ENCODE assay signal across 1 cellular context in the genomic region with DNA sequence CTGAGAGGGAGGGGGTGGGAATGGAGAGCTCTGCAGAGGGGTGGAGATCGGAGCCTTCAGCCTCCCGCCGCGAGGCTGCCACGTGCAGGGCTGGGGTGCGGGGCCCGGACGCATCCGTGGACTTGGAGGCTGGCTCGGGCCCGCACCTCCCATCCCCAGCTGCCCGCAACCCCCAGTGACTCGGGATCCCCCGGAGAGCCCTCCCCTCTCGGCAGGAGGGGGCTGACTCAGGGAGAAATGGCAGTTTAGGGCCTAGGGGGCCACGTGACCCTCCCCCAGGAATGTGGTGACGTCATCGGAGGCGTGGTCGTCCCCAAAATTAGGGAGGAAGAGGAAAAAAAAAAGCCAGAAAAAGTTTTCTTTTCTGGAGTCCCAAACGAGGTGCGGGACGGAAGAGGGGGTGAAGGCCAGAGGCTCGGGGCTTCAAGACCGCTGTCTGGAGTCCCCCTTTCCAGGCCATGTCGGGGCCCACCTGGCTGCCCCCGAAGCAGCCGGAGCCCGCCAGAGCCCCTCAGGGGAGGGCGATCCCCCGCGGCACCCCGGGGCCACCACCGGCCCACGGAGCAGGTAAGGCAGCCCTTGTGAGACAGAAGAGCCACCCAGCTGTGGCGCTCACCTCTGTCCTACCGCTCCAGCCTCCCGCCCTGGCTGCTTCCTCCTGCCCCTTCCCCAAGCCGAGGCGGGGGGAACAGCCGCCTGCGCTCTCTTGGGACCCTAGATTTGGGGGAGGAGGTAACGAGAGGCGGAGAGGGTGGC.
TF ChIP-seq lines count a peak whose summit lies in the region.

TSS of gene TRIP6 (plus strand) at position 348 of the 756 bp plus-strand sequence. CDS start at position 459, 111 bp downstream.

TF ChIP-seq in K562, 482 proteins besides CTCF, POLR2A, EP300 and RAD21 (continued from another document and continues in another):
- TF ChIP-seq, protein P1, sequence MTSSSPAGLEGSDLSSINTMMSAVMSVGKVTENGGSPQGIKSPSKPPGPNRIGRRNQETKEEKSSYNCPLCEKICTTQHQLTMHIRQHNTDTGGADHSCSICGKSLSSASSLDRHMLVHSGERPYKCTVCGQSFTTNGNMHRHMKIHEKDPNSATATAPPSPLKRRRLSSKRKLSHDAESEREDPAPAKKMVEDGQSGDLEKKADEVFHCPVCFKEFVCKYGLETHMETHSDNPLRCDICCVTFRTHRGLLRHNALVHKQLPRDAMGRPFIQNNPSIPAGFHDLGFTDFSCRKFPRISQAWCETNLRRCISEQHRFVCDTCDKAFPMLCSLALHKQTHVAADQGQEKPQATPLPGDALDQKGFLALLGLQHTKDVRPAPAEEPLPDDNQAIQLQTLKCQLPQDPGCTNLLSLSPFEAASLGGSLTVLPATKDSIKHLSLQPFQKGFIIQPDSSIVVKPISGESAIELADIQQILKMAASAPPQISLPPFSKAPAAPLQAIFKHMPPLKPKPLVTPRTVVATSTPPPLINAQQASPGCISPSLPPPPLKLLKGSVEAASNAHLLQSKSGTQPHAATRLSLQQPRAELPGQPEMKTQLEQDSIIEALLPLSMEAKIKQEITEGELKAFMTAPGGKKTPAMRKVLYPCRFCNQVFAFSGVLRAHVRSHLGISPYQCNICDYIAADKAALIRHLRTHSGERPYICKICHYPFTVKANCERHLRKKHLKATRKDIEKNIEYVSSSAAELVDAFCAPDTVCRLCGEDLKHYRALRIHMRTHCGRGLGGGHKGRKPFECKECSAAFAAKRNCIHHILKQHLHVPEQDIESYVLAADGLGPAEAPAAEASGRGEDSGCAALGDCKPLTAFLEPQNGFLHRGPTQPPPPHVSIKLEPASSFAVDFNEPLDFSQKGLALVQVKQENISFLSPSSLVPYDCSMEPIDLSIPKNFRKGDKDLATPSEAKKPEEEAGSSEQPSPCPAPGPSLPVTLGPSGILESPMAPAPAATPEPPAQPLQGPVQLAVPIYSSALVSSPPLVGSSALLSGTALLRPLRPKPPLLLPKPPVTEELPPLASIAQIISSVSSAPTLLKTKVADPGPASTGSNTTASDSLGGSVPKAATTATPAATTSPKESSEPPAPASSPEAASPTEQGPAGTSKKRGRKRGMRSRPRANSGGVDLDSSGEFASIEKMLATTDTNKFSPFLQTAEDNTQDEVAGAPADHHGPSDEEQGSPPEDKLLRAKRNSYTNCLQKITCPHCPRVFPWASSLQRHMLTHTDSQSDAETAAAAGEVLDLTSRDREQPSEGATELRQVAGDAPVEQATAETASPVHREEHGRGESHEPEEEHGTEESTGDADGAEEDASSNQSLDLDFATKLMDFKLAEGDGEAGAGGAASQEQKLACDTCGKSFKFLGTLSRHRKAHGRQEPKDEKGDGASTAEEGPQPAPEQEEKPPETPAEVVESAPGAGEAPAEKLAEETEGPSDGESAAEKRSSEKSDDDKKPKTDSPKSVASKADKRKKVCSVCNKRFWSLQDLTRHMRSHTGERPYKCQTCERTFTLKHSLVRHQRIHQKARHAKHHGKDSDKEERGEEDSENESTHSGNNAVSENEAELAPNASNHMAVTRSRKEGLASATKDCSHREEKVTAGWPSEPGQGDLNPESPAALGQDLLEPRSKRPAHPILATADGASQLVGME (CRISPR knock-in tag; IDR thresholded peaks at IDR 0.05) = 0 out of 2 replicates have a peak, but pooled peaks have one; percentile 32
- TF ChIP-seq HDAC6 (IDR thresholded peaks at IDR 0.05; ENCODE audit: low read depth, low read length) (no peak), BACH1 (tag; IDR thresholded peaks at IDR 0.05) (no peak), ZNF445 (CRISPR knock-in tag; IDR thresholded peaks at IDR 0.05; ENCODE audit: low read depth) (no peak), ERF (CRISPR knock-in tag; IDR thresholded peaks at IDR 0.05) (no peak), PRDM10 (IDR thresholded peaks at IDR 0.05; ENCODE audit: partially characterized antibody) (peak; percentile 80), RBM25 (IDR thresholded peaks at IDR 0.05; ENCODE audit: low read depth, low read length, severe bottlenecking) (no peak), OTX1 (CRISPR knock-in tag; IDR thresholded peaks at IDR 0.05) (peak; percentile 9; the same call in 1 of the 2 replicates), KLF13 (tag; IDR thresholded peaks at IDR 0.05; ENCODE audit: borderline replicate concordance, low read depth) (0 out of 2 replicates have a peak, but pooled peaks have one; percentile 34), NFATC3 (IDR thresholded peaks at IDR 0.05) (no peak), BRD9 (IDR thresholded peaks at IDR 0.05; ENCODE audit: low read depth, partially characterized antibody) (peak; percentile 64), MLLT1 (IDR thresholded peaks at IDR 0.05) (peak in 1 of 2 experiments; percentile 55; a peak in 1 of 4 replicates), TCF7 (IDR thresholded peaks at IDR 0.05; ENCODE audit: borderline replicate concordance) (0 out of 2 replicates have a peak, but pooled peaks have one; percentile 23), ZFPM2 (CRISPR knock-in tag; IDR thresholded peaks at IDR 0.05) (0 out of 2 replicates have a peak, but pooled peaks have one; percentile 67), TOE1 (IDR thresholded peaks at IDR 0.05; ENCODE audit: borderline replicate concordance) (peak; percentile 94), TOE1 (CRISPR knock-in tag; IDR thresholded peaks at IDR 0.05; ENCODE audit: borderline replicate concordance, low read depth) (no peak), LEF1 (IDR thresholded peaks at IDR 0.05) (peak; percentile 77), HCFC1 (IDR thresholded peaks at IDR 0.05; ENCODE audit: low read depth, low read length) (peak; percentile 9; the same call in 1 of the 2 replicates), KHSRP (IDR thresholded peaks at IDR 0.05) (peak; percentile 92), ESRRA (IDR thresholded peaks at IDR 0.05; ENCODE audit: borderline replicate concordance, low read depth) (peak; percentile 45; the same call in 1 of the 2 replicates), SMARCE1 (IDR thresholded peaks at IDR 0.05) (peak; percentile 68), RBM22 (IDR thresholded peaks at IDR 0.05; ENCODE audit: low read depth, low read length, poor library complexity, severe bottlenecking) (peak; percentile 30), SPI1 (IDR thresholded peaks at IDR 0.05; ENCODE audit: borderline replicate concordance, low read depth, low read length) (peak; percentile 58; the same call in 1 of the 2 replicates), POLR2H (tag; IDR thresholded peaks at IDR 0.05; ENCODE audit: low read depth) (peak; percentile 66; the same call in 1 of the 2 replicates), CLOCK (CRISPR knock-in tag; IDR thresholded peaks at IDR 0.05; ENCODE audit: borderline replicate concordance) (peak; percentile 78; the same call in 1 of the 2 replicates), NR2F6 (CRISPR knock-in tag; IDR thresholded peaks at IDR 0.05) (no peak), HDAC8 (tag; IDR thresholded peaks at IDR 0.05) (no peak), HDAC1 (IDR thresholded peaks at IDR 0.05) (peak in 1 of 2 experiments; percentile 90; a peak in 1 of 4 replicates), CBFA2T3 (IDR thresholded peaks at IDR 0.05) (peak; percentile 45), ZNF57 (CRISPR knock-in tag; IDR thresholded peaks at IDR 0.05) (no peak)
- TF ChIP-seq, protein P2, sequence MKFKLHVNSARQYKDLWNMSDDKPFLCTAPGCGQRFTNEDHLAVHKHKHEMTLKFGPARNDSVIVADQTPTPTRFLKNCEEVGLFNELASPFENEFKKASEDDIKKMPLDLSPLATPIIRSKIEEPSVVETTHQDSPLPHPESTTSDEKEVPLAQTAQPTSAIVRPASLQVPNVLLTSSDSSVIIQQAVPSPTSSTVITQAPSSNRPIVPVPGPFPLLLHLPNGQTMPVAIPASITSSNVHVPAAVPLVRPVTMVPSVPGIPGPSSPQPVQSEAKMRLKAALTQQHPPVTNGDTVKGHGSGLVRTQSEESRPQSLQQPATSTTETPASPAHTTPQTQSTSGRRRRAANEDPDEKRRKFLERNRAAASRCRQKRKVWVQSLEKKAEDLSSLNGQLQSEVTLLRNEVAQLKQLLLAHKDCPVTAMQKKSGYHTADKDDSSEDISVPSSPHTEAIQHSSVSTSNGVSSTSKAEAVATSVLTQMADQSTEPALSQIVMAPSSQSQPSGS (CRISPR knock-in tag; IDR thresholded peaks at IDR 0.05) = peak; percentile 93; the same call in 1 of the 2 replicates
- TF ChIP-seq, protein P3, sequence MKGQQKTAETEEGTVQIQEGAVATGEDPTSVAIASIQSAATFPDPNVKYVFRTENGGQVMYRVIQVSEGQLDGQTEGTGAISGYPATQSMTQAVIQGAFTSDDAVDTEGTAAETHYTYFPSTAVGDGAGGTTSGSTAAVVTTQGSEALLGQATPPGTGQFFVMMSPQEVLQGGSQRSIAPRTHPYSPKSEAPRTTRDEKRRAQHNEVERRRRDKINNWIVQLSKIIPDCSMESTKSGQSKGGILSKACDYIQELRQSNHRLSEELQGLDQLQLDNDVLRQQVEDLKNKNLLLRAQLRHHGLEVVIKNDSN (CRISPR knock-in tag; IDR thresholded peaks at IDR 0.05) = peak; percentile 97
- TF ChIP-seq, protein P4, sequence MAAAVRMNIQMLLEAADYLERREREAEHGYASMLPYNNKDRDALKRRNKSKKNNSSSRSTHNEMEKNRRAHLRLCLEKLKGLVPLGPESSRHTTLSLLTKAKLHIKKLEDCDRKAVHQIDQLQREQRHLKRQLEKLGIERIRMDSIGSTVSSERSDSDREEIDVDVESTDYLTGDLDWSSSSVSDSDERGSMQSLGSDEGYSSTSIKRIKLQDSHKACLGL (CRISPR knock-in tag; IDR thresholded peaks at IDR 0.05; ENCODE audit: borderline replicate concordance, poor library complexity, severe bottlenecking) = no peak
- TF ChIP-seq, protein P5, sequence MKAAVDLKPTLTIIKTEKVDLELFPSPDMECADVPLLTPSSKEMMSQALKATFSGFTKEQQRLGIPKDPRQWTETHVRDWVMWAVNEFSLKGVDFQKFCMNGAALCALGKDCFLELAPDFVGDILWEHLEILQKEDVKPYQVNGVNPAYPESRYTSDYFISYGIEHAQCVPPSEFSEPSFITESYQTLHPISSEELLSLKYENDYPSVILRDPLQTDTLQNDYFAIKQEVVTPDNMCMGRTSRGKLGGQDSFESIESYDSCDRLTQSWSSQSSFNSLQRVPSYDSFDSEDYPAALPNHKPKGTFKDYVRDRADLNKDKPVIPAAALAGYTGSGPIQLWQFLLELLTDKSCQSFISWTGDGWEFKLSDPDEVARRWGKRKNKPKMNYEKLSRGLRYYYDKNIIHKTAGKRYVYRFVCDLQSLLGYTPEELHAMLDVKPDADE (conservative IDR thresholded peaks at IDR 0.05; ENCODE audit: control insufficient read depth, low read depth, low read length) = 0 out of 2 replicates have a peak, but pooled peaks have one; percentile 24
